ENCODE assay signal across 8 cellular contexts in genomic region chr4:40196724-40197281, GRCh38. TPM values are rescaled to one million over a fixed set of nuclear protein-coding genes. Genes with fewer than 3 reads are reported as not detected.
DNase-seq lines count a peak whose midpoint lies in the region; ATAC-seq, FAIRE-seq and TF ChIP-seq lines count a peak whose summit lies in the region.

A gene with protein sequence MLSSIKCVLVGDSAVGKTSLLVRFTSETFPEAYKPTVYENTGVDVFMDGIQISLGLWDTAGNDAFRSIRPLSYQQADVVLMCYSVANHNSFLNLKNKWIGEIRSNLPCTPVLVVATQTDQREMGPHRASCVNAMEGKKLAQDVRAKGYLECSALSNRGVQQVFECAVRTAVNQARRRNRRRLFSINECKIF (plus strand): TSS chr4:40197031. CDS start chr4:40243387, 46,356 bp downstream.

- H3K4me3 Mint-ChIP-seq in Caco-2 (ENCODE audit: unreplicated experiment) = no peak within 1 kb of the TSS
- H3K4me3 Mint-ChIP-seq in stimulated activated naive CD8-positive, alpha-beta T cell treated with anti-CD3 and anti-CD28 coated beads, Interleukin-15, Interleukin-2, amounts not matched to agents 100 ng/mL and 50 ng/mL, for 24 hours = peak within 1 kb of the TSS; percentile 97

- H3K14ac ChIP-seq in IMR-90 (replicated peaks; ENCODE audit: low read depth, low read length) = no peak within 1 kb of the TSS

- CTCF ChIA-PET in Caco-2 (lab: Charles Lee) = no interaction called here
- CTCF ChIA-PET in IMR-90 (lab: Yijun Ruan, JAX) = interaction anchor here (0.7 kb wide), 1 partner anchor 165 kb away, joined by 3 read pairs; no protein-coding TSS in a partner anchor
- CTCF ChIA-PET in activated CD8-positive, alpha-beta memory T cell treated with anti-CD3 and anti-CD28 coated beads for 36 hours (lab: Charles Lee) = interaction anchor here (0.7 to 3.3 kb wide), 7 partner anchors 8 to 141 kb away, joined by 3 to 15 read pairs (median 6); partner anchors contain the start of gene N4BP2

- ATAC-seq in IMR-90 (ENCODE audit: low read depth) = no peak
- peak; percentile 15 for ATAC-seq in left lung
- ATAC-seq in GM19455 (IDR thresholded peaks at IDR 0.05; ENCODE audit: unreplicated experiment) = no peak

- no peaks in the 10 kb centered on the region for H4K20me1 ChIP-seq in IMR-90 (ENCODE audit: insufficient read depth, low read length)

- intact Hi-C loops in Caco-2 (cut with micrococcal nuclease; ENCODE audit: unreplicated experiment) (no loop called here), IMR-90 (cut with micrococcal nuclease) (no loop called here), left lung (cut with DNase I) (no loop called here), uterus (cut with DNase I; ENCODE audit: low total_unique reads) (no loop called here)

- no peak within 1 kb of the TSS for H3K27ac ChIP-seq in IMR-90 (ENCODE audit: insufficient read depth, low read length)
- H3K27ac ChIP-seq in left lung = peak within 1 kb of the TSS in 1 of 2 donors; percentile 92
- H3K27ac ChIP-seq in uterus = no peak within 1 kb of the TSS

- H4K5ac ChIP-seq in IMR-90 (ENCODE audit: low read depth, low read length) = no peak within 1 kb of the TSS

- no peak within 1 kb of the TSS for H3K9ac ChIP-seq in IMR-90 (ENCODE audit: low read depth, low read length)

- H3K4me1 Mint-ChIP-seq in Caco-2 (ENCODE audit: low read depth, unreplicated experiment) = peaks cover 8% of the 10 kb centered on the region
- H3K4me1 Mint-ChIP-seq in stimulated activated naive CD8-positive, alpha-beta T cell treated with anti-CD3 and anti-CD28 coated beads, Interleukin-15, Interleukin-2, amounts not matched to agents 100 ng/mL and 50 ng/mL, for 24 hours (ENCODE audit: low read depth) = peaks cover 69% of the 10 kb centered on the region

- peak within 1 kb of the TSS; percentile 24 for H3K27ac Mint-ChIP-seq in Caco-2 (ENCODE audit: unreplicated experiment)
- H3K27ac Mint-ChIP-seq in stimulated activated naive CD8-positive, alpha-beta T cell treated with anti-CD3 and anti-CD28 coated beads, Interleukin-15, Interleukin-2, amounts not matched to agents 100 ng/mL and 50 ng/mL, for 24 hours = peak within 1 kb of the TSS; percentile 97

- no peak within 1 kb of the TSS for H2BK120ac ChIP-seq in IMR-90 (ENCODE audit: low read depth, low read length)

- no peaks in the 10 kb centered on the region for H3K9me3 Mint-ChIP-seq in Caco-2 (ENCODE audit: unreplicated experiment)
- no peaks in the 10 kb centered on the region for H3K9me3 Mint-ChIP-seq in stimulated activated naive CD8-positive, alpha-beta T cell treated with anti-CD3 and anti-CD28 coated beads, Interleukin-15, Interleukin-2, amounts not matched to agents 100 ng/mL and 50 ng/mL, for 24 hours

- no peak within 1 kb of the TSS for H3K4me2 ChIP-seq in IMR-90 (ENCODE audit: low read depth, low read length)

- no peaks in the 10 kb centered on the region for H3K36me3 Mint-ChIP-seq in Caco-2 (ENCODE audit: insufficient read depth, unreplicated experiment)
- peaks cover 45% of the 10 kb centered on the region for H3K36me3 Mint-ChIP-seq in stimulated activated naive CD8-positive, alpha-beta T cell treated with anti-CD3 and anti-CD28 coated beads, Interleukin-15, Interleukin-2, amounts not matched to agents 100 ng/mL and 50 ng/mL, for 24 hours (ENCODE audit: low read depth)

- H2AK9ac ChIP-seq in IMR-90 (replicated peaks; ENCODE audit: low read depth, low read length, poor library complexity) = peak within 1 kb of the TSS; percentile 39

- no CpG with 5 or more reads among the region's 14 CpGs for WGBS in IMR-90 (ENCODE audit: extremely low coverage in 2 of 2, insufficient read length in 1 of 2), 2 experiments

- no peak within 1 kb of the TSS for H3K18ac ChIP-seq in IMR-90 (ENCODE audit: low read depth, low read length)

- no peak within 1 kb of the TSS for H4K91ac ChIP-seq in IMR-90 (ENCODE audit: insufficient read depth, low read depth, low read length)

- H3K4ac ChIP-seq in IMR-90 (ENCODE audit: low read depth, low read length) = no peak within 1 kb of the TSS

- H3K4me3 ChIP-seq in Caco-2 (ENCODE audit: low read depth, low read length) (no peak within 1 kb of the TSS), IMR-90 (ENCODE audit: insufficient read depth, low read depth, low read length) (no peak within 1 kb of the TSS), left lung (peak within 1 kb of the TSS in 1 of 2 donors; percentile 32), uterus (no peak within 1 kb of the TSS)

- no peak within 1 kb of the TSS for H2AK5ac ChIP-seq in IMR-90 (ENCODE audit: low read depth, low read length)

- no peak for FAIRE-seq in RCC 7860 (lab: Jason Lieb, UNC)

- TF ChIP-seq CTCF in Caco-2 (IDR thresholded peaks at IDR 0.05; ENCODE audit: insufficient read depth in 1 of 2, low read depth in 1 of 2, low read length in 1 of 2, severe bottlenecking in 1 of 2, unreplicated experiment in 1 of 2) (no peak), IMR-90 (conservative IDR thresholded peaks at IDR 0.05; ENCODE audit: low read depth, low read length) (no peak), left lung (IDR thresholded peaks at IDR 0.05) (no peak), uterus (IDR thresholded peaks at IDR 0.05) (no peak)

- H3K9me3 ChIP-seq in Caco-2 (no peaks in the 10 kb centered on the region), IMR-90 (ENCODE audit: control insufficient read depth, insufficient read depth, low read length) (no peaks in the 10 kb centered on the region), left lung (no peaks in the 10 kb centered on the region), uterus (no peaks in the 10 kb centered on the region)

- H3K79me1 ChIP-seq in IMR-90 (ENCODE audit: low read depth in 1 of 2, low read length in 2 of 2) = no peaks in the 10 kb centered on the region

- BruUV-seq in Caco-2 (replicated peaks; lab: Mats Ljungman, UMichigan) (no TSS peak), IMR-90 (replicated peaks; lab: Mats Ljungman, UMichigan) (no TSS peak)

- no peak within 1 kb of the TSS for H2BK15ac ChIP-seq in IMR-90 (ENCODE audit: low read depth, low read length)

- in situ Hi-C loops in IMR-90 (cut with MboI; ENCODE audit: low sequenced_read_pairs) = no loop called here

- H2BK5ac ChIP-seq in IMR-90 (ENCODE audit: low read depth, low read length, poor library complexity, severe bottlenecking) = no peak within 1 kb of the TSS

- no peak within 1 kb of the TSS for H4K8ac ChIP-seq in IMR-90 (ENCODE audit: low read depth in 2 of 2, low read length in 2 of 2)

- no peaks in the 10 kb centered on the region for H3K27me3 ChIP-seq in Caco-2 (replicated peaks; ENCODE audit: control insufficient read depth, insufficient read depth, low read length)
- peaks cover 2% of the 10 kb centered on the region; the same call in 1 of the 2 replicates for H3K27me3 ChIP-seq in IMR-90 (ENCODE audit: control insufficient read depth, insufficient read depth, low read length)
- no peaks in the 10 kb centered on the region for H3K27me3 ChIP-seq in left lung
- no peaks in the 10 kb centered on the region for H3K27me3 ChIP-seq in uterus

- peaks cover 9% of the 10 kb centered on the region for H3K4me1 ChIP-seq in Caco-2
- peaks cover 2% of the 10 kb centered on the region; the same call in 1 of the 2 replicates for H3K4me1 ChIP-seq in IMR-90 (ENCODE audit: control insufficient read depth, insufficient read depth, low read length)
- peaks cover 0 to 26% of the 10 kb centered on the region in 2 donors for H3K4me1 ChIP-seq in left lung
- no peaks in the 10 kb centered on the region for H3K4me1 ChIP-seq in uterus

- no peaks in the 10 kb centered on the region for H3K27me3 Mint-ChIP-seq in Caco-2 (ENCODE audit: insufficient read depth, unreplicated experiment)
- H3K27me3 Mint-ChIP-seq in stimulated activated naive CD8-positive, alpha-beta T cell treated with anti-CD3 and anti-CD28 coated beads, Interleukin-15, Interleukin-2, amounts not matched to agents 100 ng/mL and 50 ng/mL, for 24 hours = no peaks in the 10 kb centered on the region

- H3K9me1 ChIP-seq in IMR-90 (ENCODE audit: insufficient read depth, low read length) = no peaks in the 10 kb centered on the region

- H3K23ac ChIP-seq in IMR-90 (ENCODE audit: low read depth, low read length) = no peak within 1 kb of the TSS

- no peak within 1 kb of the TSS for H2AFZ ChIP-seq in IMR-90 (replicated peaks; ENCODE audit: low read length, poor library complexity)

- POLR2A ChIA-PET in Caco-2 (lab: Charles Lee) (no interaction called here), IMR-90 (lab: Charles Lee; ENCODE audit: unreplicated experiment) (no interaction called here)
- POLR2A ChIA-PET in activated CD8-positive, alpha-beta memory T cell treated with anti-CD3 and anti-CD28 coated beads for 36 hours (lab: Charles Lee) = interaction anchor here (0.6 to 11.2 kb wide), 15 partner anchors 12 to 223 kb away, joined by 3 to 218 read pairs (median 5); partner anchors contain the start of gene N4BP2

- dilution Hi-C loops in IMR-90 (cut with HindIII; ENCODE audit: low sequenced_read_pairs, unreplicated experiment) = no loop called here

- no peak within 1 kb of the TSS for H2BK20ac ChIP-seq in IMR-90 (ENCODE audit: low read depth, low read length)

- DNase-seq in Caco-2 = no peak
- DNase-seq in IMR-90 = no peak
- no peak for DNase-seq in left lung
- DNase-seq in uterus = no peak
- DNase-seq in RCC 7860 (ENCODE audit: low spot score) = no peak

- no peak for TF ChIP-seq RAD21 in IMR-90 (IDR thresholded peaks at IDR 0.05; ENCODE audit: low read length)

- TF ChIP-seq POLR2A in IMR-90 (IDR thresholded peaks at IDR 0.05; ENCODE audit: low read depth, low read length) (no peak), uterus (IDR thresholded peaks at IDR 0.05) (no peak)

- H3K36me3 ChIP-seq in Caco-2 (ENCODE audit: control insufficient read depth, insufficient read depth, low read length) = no peaks in the 10 kb centered on the region
- no peaks in the 10 kb centered on the region for H3K36me3 ChIP-seq in IMR-90 (ENCODE audit: control insufficient read depth, insufficient read depth, low read length)
- H3K36me3 ChIP-seq in left lung = no peaks in the 10 kb centered on the region
- no peaks in the 10 kb centered on the region for H3K36me3 ChIP-seq in uterus

- no peak within 1 kb of the TSS for H3K56ac ChIP-seq in IMR-90 (ENCODE audit: extremely low read depth, insufficient read depth, low read length)

TF ChIP-seq in IMR-90, 13 proteins besides CTCF, POLR2A, EP300 and RAD21 (continues in another document):
- TF ChIP-seq SMC3 (IDR thresholded peaks at IDR 0.05; ENCODE audit: low read depth, low read length) (no peak), NFE2L2 (IDR thresholded peaks at IDR 0.05; ENCODE audit: low read depth, low read length) (no peak), RCOR1 (IDR thresholded peaks at IDR 0.05; ENCODE audit: insufficient replicate concordance, low read length) (no peak), MAFK (IDR thresholded peaks at IDR 0.05; ENCODE audit: low read depth, low read length) (no peak), MAZ (IDR thresholded peaks at IDR 0.05; ENCODE audit: borderline replicate concordance, low read depth, low read length) (no peak)

RNA-seq across cellular contexts. Expression of the gene that starts here (rescaled TPM):
- total RNA-seq in Caco-2 (2022) (not detected in 2 replicates), IMR-90 (2012; rRNA removed) (under 0.01 TPM in 1 of 2 replicates, not detected in the other), left lung (10 to 100 TPM in 1 of 2 donors, 1 to 10 TPM in 1; 1.9 to 10.1 TPM), uterus (10 to 100 TPM in 1 of 4 donors, 1 to 10 TPM in 3; 1.5 to 37.1 (median 3.0) TPM)
- not detected in 2 replicates for polyA plus RNA-seq in IMR-90 (2012; rRNA removed)
- not detected in 2 replicates for polyA plus RNA-seq in IMR-90 (2012; cell fraction: cytosol; rRNA removed)
- not detected in 2 replicates for polyA plus RNA-seq in IMR-90 (2012; cell fraction: nucleus; rRNA removed; ENCODE audit: low replicate concordance)
- total RNA-seq in activated CD8-positive, alpha-beta memory T cell treated with anti-CD3 and anti-CD28 coated beads for 36 hours = 100 to 1,000 TPM; 122 to 146 TPM
